1 cellular context compared by ENCODE assay signal in the genomic region with DNA sequence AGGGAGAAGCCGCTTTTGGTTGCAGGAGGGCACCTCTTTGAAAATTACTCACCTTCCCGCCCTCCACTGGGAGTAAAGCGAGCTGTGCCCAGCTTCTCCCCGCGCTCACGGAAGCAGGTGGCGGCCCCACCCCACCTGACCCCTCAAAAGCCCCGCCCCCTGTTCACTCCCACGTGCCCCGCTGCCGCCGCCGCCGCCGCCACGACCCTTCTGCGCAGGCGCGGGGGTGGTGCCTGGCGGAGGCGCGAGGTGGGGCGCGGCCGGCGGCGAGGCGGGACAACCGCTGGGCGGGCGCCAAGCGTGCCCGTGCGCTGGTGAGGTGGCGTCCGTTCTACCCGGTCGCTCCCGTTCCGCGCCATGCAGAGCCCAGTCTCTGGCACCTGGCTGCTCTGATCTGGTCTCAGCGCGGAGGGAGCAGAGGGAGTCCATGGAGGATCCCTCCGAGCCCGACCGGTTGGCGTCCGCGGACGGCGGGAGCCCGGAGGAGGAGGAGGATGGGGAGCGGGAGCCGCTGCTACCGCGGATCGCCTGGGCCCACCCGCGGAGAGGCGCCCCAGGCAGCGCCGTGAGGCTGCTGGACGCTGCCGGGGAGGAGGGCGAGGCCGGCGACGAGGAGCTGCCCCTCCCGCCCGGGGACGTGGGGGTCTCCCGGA.
TF ChIP-seq lines count a peak whose summit lies in the region.

TSS of gene PI4K2B (plus strand) at position 297 of the 653 bp plus-strand sequence. CDS start at position 428, 131 bp downstream.

TF ChIP-seq in K562, 482 proteins besides CTCF, POLR2A, EP300 and RAD21 (continued from another document):
- TF ChIP-seq, protein P1, sequence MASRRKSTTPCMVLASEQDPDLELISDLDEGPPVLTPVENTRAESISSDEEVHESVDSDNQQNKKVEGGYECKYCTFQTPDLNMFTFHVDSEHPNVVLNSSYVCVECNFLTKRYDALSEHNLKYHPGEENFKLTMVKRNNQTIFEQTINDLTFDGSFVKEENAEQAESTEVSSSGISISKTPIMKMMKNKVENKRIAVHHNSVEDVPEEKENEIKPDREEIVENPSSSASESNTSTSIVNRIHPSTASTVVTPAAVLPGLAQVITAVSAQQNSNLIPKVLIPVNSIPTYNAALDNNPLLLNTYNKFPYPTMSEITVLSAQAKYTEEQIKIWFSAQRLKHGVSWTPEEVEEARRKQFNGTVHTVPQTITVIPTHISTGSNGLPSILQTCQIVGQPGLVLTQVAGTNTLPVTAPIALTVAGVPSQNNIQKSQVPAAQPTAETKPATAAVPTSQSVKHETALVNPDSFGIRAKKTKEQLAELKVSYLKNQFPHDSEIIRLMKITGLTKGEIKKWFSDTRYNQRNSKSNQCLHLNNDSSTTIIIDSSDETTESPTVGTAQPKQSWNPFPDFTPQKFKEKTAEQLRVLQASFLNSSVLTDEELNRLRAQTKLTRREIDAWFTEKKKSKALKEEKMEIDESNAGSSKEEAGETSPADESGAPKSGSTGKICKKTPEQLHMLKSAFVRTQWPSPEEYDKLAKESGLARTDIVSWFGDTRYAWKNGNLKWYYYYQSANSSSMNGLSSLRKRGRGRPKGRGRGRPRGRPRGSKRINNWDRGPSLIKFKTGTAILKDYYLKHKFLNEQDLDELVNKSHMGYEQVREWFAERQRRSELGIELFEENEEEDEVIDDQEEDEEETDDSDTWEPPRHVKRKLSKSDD (conservative IDR thresholded peaks at IDR 0.05; ENCODE audit: low read length): no peak
- TF ChIP-seq ZNF324 (CRISPR knock-in tag; IDR thresholded peaks at IDR 0.05) (no peak), SMAD3 (CRISPR knock-in tag; conservative IDR thresholded peaks at IDR 0.05) (no peak), GABPB1 (CRISPR knock-in tag; IDR thresholded peaks at IDR 0.05) (peak; percentile 58; the same call in 1 of the 2 replicates), ZC3H8 (IDR thresholded peaks at IDR 0.05) (no peak), ETS1 (conservative IDR thresholded peaks at IDR 0.05; ENCODE audit: control insufficient read depth, low read depth, low read length) (peak; percentile 75; the same call in 1 of the 2 replicates), CBFA2T3 (IDR thresholded peaks at IDR 0.05) (no peak), TAF7 (tag; IDR thresholded peaks at IDR 0.05) (no peak), FOS (IDR thresholded peaks at IDR 0.05; ENCODE audit: extremely low read depth, insufficient read length) (no peak), ZNF165 (CRISPR knock-in tag; IDR thresholded peaks at IDR 0.05; ENCODE audit: borderline replicate concordance) (no peak), MNT (conservative IDR thresholded peaks at IDR 0.05) (peak; percentile 62 to 73; a peak in 3 of 4 replicates), MIER1 (IDR thresholded peaks at IDR 0.05; ENCODE audit: low read depth) (no peak), U2AF2 (optimal IDR thresholded peaks at IDR 0.05; ENCODE audit: low read depth, low read length) (no peak), NR1H2 (CRISPR knock-in tag; IDR thresholded peaks at IDR 0.05) (no peak), PKNOX1 (IDR thresholded peaks at IDR 0.05) (no peak), GTF2E2 (tag; IDR thresholded peaks at IDR 0.05) (no peak), ZNF263 (CRISPR knock-in tag; IDR thresholded peaks at IDR 0.05; ENCODE audit: borderline replicate concordance) (peak; percentile 91), ZNF764 (CRISPR knock-in tag; IDR thresholded peaks at IDR 0.05; ENCODE audit: low read depth) (no peak), THRAP3 (IDR thresholded peaks at IDR 0.05; ENCODE audit: borderline replicate concordance) (no peak), ETS2 (tag; IDR thresholded peaks at IDR 0.05; ENCODE audit: borderline replicate concordance, poor library complexity, severe bottlenecking) (no peak), NONO (IDR thresholded peaks at IDR 0.05; ENCODE audit: low read depth in 2 of 2, low read length in 1 of 2) (peak; percentile 51 to 55; a peak in 2 of 4 replicates), PHB2 (IDR thresholded peaks at IDR 0.05; ENCODE audit: low read depth) (no peak), ZNF584 (CRISPR knock-in tag; IDR thresholded peaks at IDR 0.05; ENCODE audit: low read depth) (no peak), ZNF707 (CRISPR knock-in tag; conservative IDR thresholded peaks at IDR 0.05) (no peak), BMI1 (IDR thresholded peaks at IDR 0.05; ENCODE audit: low read length) (no peak), ZFPM2 (CRISPR knock-in tag; IDR thresholded peaks at IDR 0.05) (no peak), NEUROD1 (IDR thresholded peaks at IDR 0.05; ENCODE audit: borderline replicate concordance, low read depth, low read length, partially characterized antibody) (no peak), RCOR1 (IDR thresholded peaks at IDR 0.05; ENCODE audit: borderline replicate concordance in 1 of 2, low read depth in 2 of 2, low read length in 2 of 2) (no peak), MAFG (tag; conservative IDR thresholded peaks at IDR 0.05) (no peak), PRPF4 (IDR thresholded peaks at IDR 0.05; ENCODE audit: insufficient read depth, low read depth, low read length, poor library complexity, severe bottlenecking) (no peak), TCF7 (IDR thresholded peaks at IDR 0.05; ENCODE audit: borderline replicate concordance) (no peak), TCFL5 (CRISPR knock-in tag; conservative IDR thresholded peaks at IDR 0.05) (no peak), ZNF583 (CRISPR knock-in tag; IDR thresholded peaks at IDR 0.05) (no peak), IRF2 (CRISPR knock-in tag; IDR thresholded peaks at IDR 0.05) (no peak), MTA2 (IDR thresholded peaks at IDR 0.05; ENCODE audit: low read depth) (no peak), ZNF253 (CRISPR knock-in tag; conservative IDR thresholded peaks at IDR 0.05) (no peak)
- TF ChIP-seq, protein P2, sequence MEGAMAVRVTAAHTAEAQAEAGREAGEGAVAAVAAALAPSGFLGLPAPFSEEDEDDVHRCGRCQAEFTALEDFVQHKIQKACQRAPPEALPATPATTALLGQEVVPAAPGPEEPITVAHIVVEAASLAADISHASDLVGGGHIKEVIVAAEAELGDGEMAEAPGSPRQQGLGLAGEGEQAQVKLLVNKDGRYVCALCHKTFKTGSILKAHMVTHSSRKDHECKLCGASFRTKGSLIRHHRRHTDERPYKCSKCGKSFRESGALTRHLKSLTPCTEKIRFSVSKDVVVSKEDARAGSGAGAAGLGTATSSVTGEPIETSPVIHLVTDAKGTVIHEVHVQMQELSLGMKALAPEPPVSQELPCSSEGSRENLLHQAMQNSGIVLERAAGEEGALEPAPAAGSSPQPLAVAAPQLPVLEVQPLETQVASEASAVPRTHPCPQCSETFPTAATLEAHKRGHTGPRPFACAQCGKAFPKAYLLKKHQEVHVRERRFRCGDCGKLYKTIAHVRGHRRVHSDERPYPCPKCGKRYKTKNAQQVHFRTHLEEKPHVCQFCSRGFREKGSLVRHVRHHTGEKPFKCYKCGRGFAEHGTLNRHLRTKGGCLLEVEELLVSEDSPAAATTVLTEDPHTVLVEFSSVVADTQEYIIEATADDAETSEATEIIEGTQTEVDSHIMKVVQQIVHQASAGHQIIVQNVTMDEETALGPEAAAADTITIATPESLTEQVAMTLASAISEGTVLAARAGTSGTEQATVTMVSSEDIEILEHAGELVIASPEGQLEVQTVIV (CRISPR knock-in tag; IDR thresholded peaks at IDR 0.05; ENCODE audit: borderline replicate concordance): no peak
- TF ChIP-seq, protein P3, sequence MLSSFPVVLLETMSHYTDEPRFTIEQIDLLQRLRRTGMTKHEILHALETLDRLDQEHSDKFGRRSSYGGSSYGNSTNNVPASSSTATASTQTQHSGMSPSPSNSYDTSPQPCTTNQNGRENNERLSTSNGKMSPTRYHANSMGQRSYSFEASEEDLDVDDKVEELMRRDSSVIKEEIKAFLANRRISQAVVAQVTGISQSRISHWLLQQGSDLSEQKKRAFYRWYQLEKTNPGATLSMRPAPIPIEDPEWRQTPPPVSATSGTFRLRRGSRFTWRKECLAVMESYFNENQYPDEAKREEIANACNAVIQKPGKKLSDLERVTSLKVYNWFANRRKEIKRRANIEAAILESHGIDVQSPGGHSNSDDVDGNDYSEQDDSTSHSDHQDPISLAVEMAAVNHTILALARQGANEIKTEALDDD (IDR thresholded peaks at IDR 0.05): no peak
- TF ChIP-seq, protein P4, sequence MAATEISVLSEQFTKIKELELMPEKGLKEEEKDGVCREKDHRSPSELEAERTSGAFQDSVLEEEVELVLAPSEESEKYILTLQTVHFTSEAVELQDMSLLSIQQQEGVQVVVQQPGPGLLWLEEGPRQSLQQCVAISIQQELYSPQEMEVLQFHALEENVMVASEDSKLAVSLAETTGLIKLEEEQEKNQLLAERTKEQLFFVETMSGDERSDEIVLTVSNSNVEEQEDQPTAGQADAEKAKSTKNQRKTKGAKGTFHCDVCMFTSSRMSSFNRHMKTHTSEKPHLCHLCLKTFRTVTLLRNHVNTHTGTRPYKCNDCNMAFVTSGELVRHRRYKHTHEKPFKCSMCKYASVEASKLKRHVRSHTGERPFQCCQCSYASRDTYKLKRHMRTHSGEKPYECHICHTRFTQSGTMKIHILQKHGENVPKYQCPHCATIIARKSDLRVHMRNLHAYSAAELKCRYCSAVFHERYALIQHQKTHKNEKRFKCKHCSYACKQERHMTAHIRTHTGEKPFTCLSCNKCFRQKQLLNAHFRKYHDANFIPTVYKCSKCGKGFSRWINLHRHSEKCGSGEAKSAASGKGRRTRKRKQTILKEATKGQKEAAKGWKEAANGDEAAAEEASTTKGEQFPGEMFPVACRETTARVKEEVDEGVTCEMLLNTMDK (IDR thresholded peaks at IDR 0.05; ENCODE audit: borderline replicate concordance, insufficient read depth, low read depth, low read length, poor library complexity, severe bottlenecking): peak; percentile 1
